ENCODE assay signal across 1 cellular context in the genomic region with DNA sequence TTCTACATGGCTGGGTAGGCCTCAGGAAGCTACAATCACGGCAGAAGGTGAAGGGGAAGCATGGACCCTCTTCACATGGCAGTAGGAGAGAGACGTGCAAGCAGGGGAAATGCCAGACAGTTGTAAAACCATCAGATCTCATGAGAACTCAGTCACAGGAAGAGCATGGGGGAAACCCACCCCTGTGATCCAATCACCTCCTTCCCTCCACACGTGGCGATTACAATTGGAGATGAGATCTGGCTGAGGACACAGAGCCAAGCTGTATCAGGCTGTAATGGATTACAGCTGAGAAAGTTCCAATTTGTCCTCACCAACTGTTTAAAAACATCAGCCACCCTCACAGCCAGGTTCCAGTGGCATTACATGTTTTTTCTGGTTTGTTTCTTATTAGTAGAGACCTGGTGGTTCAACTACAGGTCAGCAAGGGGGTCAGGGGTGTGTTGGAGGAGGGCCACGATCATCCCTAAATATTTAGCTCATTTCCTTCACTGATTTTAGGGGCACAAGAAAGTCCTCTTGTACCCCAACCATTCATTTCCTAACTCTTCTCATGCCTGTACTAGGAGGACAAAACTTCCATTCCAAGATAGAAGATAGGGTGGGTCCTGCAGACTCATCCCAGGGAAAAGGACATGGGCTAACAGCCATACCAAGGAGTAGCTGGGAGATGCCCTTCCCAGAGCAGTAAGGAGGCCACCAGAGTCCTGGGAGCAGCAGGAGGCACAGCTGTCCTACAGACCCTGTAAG.
TF ChIP-seq lines count a peak whose summit lies in the region.

No MANE protein-coding gene starts in this region.

TF ChIP-seq in endothelial cell of umbilical vein, 7 proteins besides CTCF, POLR2A, EP300 and RAD21:
- TF ChIP-seq MYC (IDR thresholded peaks at IDR 0.05; ENCODE audit: low read depth, low read length) (no peak), POLR2AphosphoS5 (IDR thresholded peaks at IDR 0.05; ENCODE audit: insufficient read depth, low read depth, low read length) (no peak), FOS (IDR thresholded peaks at IDR 0.05; ENCODE audit: borderline replicate concordance, insufficient read depth, low read length) (no peak), GATA2 (IDR thresholded peaks at IDR 0.05; ENCODE audit: insufficient read depth, insufficient read length, low read depth, low read length) (no peak), EZH2 (IDR thresholded peaks at IDR 0.05; ENCODE audit: borderline replicate concordance, low read depth, low read length, severe bottlenecking) (no peak), JUN (IDR thresholded peaks at IDR 0.05; ENCODE audit: borderline replicate concordance, insufficient read depth, insufficient read length, low read depth) (no peak)
- TF ChIP-seq, protein P1, sequence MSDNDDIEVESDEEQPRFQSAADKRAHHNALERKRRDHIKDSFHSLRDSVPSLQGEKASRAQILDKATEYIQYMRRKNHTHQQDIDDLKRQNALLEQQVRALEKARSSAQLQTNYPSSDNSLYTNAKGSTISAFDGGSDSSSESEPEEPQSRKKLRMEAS (IDR thresholded peaks at IDR 0.05; ENCODE audit: insufficient read depth, insufficient read length), result no peak
